ENCODE assay signal across 8 cellular contexts in the genomic region with DNA sequence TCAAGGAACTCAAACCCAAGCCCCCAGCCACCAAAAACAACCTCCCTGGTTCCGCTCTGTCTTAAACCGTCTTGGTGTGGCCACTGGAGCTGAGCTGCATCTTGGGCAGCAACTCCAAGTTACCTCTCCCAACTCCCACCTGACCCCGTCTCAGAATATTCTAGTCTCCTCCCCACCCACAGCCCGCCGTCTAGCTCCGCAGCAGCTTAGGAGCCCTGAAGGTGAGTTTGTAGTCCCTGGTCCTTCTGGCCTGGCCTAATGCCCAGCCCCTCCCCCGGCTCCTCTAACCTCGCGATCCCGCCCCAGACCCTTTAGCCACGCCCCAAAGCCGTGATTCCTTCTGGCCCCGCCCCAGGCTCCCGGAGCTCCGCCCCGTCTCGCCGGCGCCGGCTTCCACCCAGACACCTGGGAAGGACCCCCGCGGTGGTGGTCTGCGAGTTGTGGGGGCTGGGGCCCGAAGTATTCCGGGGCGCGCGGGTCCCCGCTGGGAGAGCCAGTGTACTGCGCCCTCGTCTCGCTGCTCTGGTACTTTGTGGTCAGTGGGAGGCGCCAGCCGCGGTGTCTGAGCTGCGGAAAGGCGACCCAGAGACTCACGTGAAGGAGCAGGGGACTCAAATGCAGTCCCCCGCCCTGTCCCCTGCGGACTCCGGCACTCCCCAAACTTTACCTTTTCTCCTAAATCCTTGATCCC. TPM values are rescaled to one million over a fixed set of nuclear protein-coding genes. Genes with fewer than 3 reads are reported as not detected.
A peak's percentile ranks its signal among the peaks of the same experiment; 100 is the strongest.
DNase-seq lines count a peak whose midpoint lies in the region; ATAC-seq and TF ChIP-seq lines count a peak whose summit lies in the region.

No MANE protein-coding gene starts in this region.

- in situ Hi-C loops in GM13976 (cut with MboI; ENCODE audit: low sequenced_read_pairs, unreplicated experiment), result no loop called here

- WGBS in endodermal cell (ENCODE audit: insufficient coverage in 1 of 2, insufficient read length in 1 of 2), 2 experiments, result 84 to 92% methylated on average over 19 to 41 of the region's 41 CpGs

- intact Hi-C loops in activated CD8-positive, alpha-beta T cell treated with anti-CD3 and anti-CD28 coated beads for 36 hours (cut with micrococcal nuclease), result no loop called here

- peaks cover 6% of the 10 kb centered on the region for H3K36me3 Mint-ChIP-seq in activated CD8-positive, alpha-beta T cell treated with anti-CD3 and anti-CD28 coated beads for 36 hours (ENCODE audit: low read depth)
- H3K36me3 Mint-ChIP-seq in endodermal cell (ENCODE audit: low read depth) (peaks cover 13% of the 10 kb centered on the region), naive B cell (no peaks in the 10 kb centered on the region)
- no peaks in the 10 kb centered on the region for H3K36me3 Mint-ChIP-seq in stimulated activated naive CD8-positive, alpha-beta T cell treated with anti-CD3 and anti-CD28 coated beads, Interleukin-15, Interleukin-2, amounts not matched to agents 100 ng/mL and 50 ng/mL, for 24 hours (ENCODE audit: low read depth)

- H3K9me3 Mint-ChIP-seq in activated CD8-positive, alpha-beta T cell treated with anti-CD3 and anti-CD28 coated beads for 36 hours, result no peaks in the 10 kb centered on the region
- H3K9me3 Mint-ChIP-seq in endodermal cell (no peaks in the 10 kb centered on the region), naive B cell (no peaks in the 10 kb centered on the region)
- H3K9me3 Mint-ChIP-seq in stimulated activated naive CD8-positive, alpha-beta T cell treated with anti-CD3 and anti-CD28 coated beads, Interleukin-15, Interleukin-2, amounts not matched to agents 100 ng/mL and 50 ng/mL, for 24 hours, result no peaks in the 10 kb centered on the region

- H3K4me1 Mint-ChIP-seq in activated CD8-positive, alpha-beta T cell treated with anti-CD3 and anti-CD28 coated beads for 36 hours (ENCODE audit: low read depth), result peaks cover 30% of the 10 kb centered on the region
- H3K4me1 Mint-ChIP-seq in endodermal cell (peaks cover 7% of the 10 kb centered on the region), naive B cell (peaks cover 15 to 37% (median 25%) of the 10 kb centered on the region in 3 donors)
- H3K4me1 Mint-ChIP-seq in stimulated activated naive CD8-positive, alpha-beta T cell treated with anti-CD3 and anti-CD28 coated beads, Interleukin-15, Interleukin-2, amounts not matched to agents 100 ng/mL and 50 ng/mL, for 24 hours (ENCODE audit: low read depth), result peaks cover 47% of the 10 kb centered on the region

- H3K9ac ChIP-seq in endodermal cell (ENCODE audit: extremely low read depth, low read length, poor library complexity, severe bottlenecking), result no peak overlapping the region

- peaks cover 9% of the 10 kb centered on the region for H3K27me3 Mint-ChIP-seq in activated CD8-positive, alpha-beta T cell treated with anti-CD3 and anti-CD28 coated beads for 36 hours
- peaks cover 45% of the 10 kb centered on the region for H3K27me3 Mint-ChIP-seq in endodermal cell (ENCODE audit: insufficient read depth)
- H3K27me3 Mint-ChIP-seq in naive B cell, result peaks cover 0 to 8% (median 0%) of the 10 kb centered on the region in 3 donors
- peaks cover 13% of the 10 kb centered on the region for H3K27me3 Mint-ChIP-seq in stimulated activated naive CD8-positive, alpha-beta T cell treated with anti-CD3 and anti-CD28 coated beads, Interleukin-15, Interleukin-2, amounts not matched to agents 100 ng/mL and 50 ng/mL, for 24 hours

- peak; percentile 84 for DNase-seq in GM13976 (ENCODE audit: low spot score)
- DNase-seq in NCI-H2171 (lab: John Stamatoyannopoulos, UW), result peak; percentile 46
- peak; percentile 68 for DNase-seq in activated CD8-positive, alpha-beta T cell treated with anti-CD3 and anti-CD28 coated beads for 36 hours
- DNase-seq in endodermal cell, result peak; percentile 94
- DNase-seq in naive B cell, result peak; percentile 49
- no peak for DNase-seq in SKM-1 (lab: John Stamatoyannopoulos, UW; ENCODE audit: unreplicated experiment)

- H3K27me3 ChIP-seq in endodermal cell (ENCODE audit: control insufficient read depth, insufficient read depth, low read length, poor library complexity, severe bottlenecking), result peaks cover 12% of the 10 kb centered on the region

- TF ChIP-seq CTCF in GM13976 (IDR thresholded peaks at IDR 0.05; ENCODE audit: borderline replicate concordance, control extremely low read depth, extremely low read depth, insufficient read depth, missing control alignments) (no peak), endodermal cell (conservative IDR thresholded peaks at IDR 0.05) (peak; percentile 58)
- no peak for TF ChIP-seq CTCF in activated CD8-positive, alpha-beta T cell treated with anti-CD3 and anti-CD28 coated beads for 36 hours (IDR thresholded peaks at IDR 0.05)

- peak overlapping the region; percentile 55 for H3K4me3 Mint-ChIP-seq in activated CD8-positive, alpha-beta T cell treated with anti-CD3 and anti-CD28 coated beads for 36 hours
- H3K4me3 Mint-ChIP-seq in endodermal cell, result peak overlapping the region; percentile 46
- H3K4me3 Mint-ChIP-seq in naive B cell, result peak overlapping the region; percentile 84 to 96 (median 91)
- peak overlapping the region; percentile 66 for H3K4me3 Mint-ChIP-seq in stimulated activated naive CD8-positive, alpha-beta T cell treated with anti-CD3 and anti-CD28 coated beads, Interleukin-15, Interleukin-2, amounts not matched to agents 100 ng/mL and 50 ng/mL, for 24 hours

- H3K36me3 ChIP-seq in endodermal cell (ENCODE audit: control insufficient read depth, insufficient read depth, low read length), result peaks cover 6% of the 10 kb centered on the region

- peak overlapping the region; percentile 36 for H3K27ac Mint-ChIP-seq in activated CD8-positive, alpha-beta T cell treated with anti-CD3 and anti-CD28 coated beads for 36 hours
- H3K27ac Mint-ChIP-seq in endodermal cell, result peak overlapping the region; percentile 69
- peak overlapping the region in 3 of 6 donors; percentile 12 to 96 (median 22) for H3K27ac Mint-ChIP-seq in naive B cell
- H3K27ac Mint-ChIP-seq in stimulated activated naive CD8-positive, alpha-beta T cell treated with anti-CD3 and anti-CD28 coated beads, Interleukin-15, Interleukin-2, amounts not matched to agents 100 ng/mL and 50 ng/mL, for 24 hours, result peak overlapping the region; percentile 66

- H3K4me1 ChIP-seq in endodermal cell (ENCODE audit: control insufficient read depth, insufficient read depth, low read length), result no peaks in the 10 kb centered on the region

- POLR2A ChIA-PET in activated CD8-positive, alpha-beta T cell treated with anti-CD3 and anti-CD28 coated beads for 36 hours (lab: Charles Lee), result interaction anchor here (1.5 to 1.7 kb wide), 3 partner anchors 22 to 68 kb away, joined by 4 to 7 read pairs (median 4); partner anchors contain the start of genes GYS1 and RUVBL2

- no peak overlapping the region for H3K4me3 ChIP-seq in endodermal cell (ENCODE audit: low read length)

- CTCF ChIA-PET in activated CD8-positive, alpha-beta T cell treated with anti-CD3 and anti-CD28 coated beads for 36 hours (lab: Charles Lee), result interaction anchor here (0.8 to 3.3 kb wide), 5 partner anchors 19 to 180 kb away, joined by 3 to 17 read pairs (median 4); partner anchors contain the start of genes GYS1 and RUVBL2

- H3K27ac ChIP-seq in endodermal cell (ENCODE audit: low read depth, low read length), result no peak overlapping the region

- ATAC-seq in activated CD8-positive, alpha-beta T cell treated with anti-CD3 and anti-CD28 coated beads for 36 hours, result peak; percentile 52
- ATAC-seq in naive B cell (ENCODE audit: low read depth in 2 of 2), result peak; percentile 36 to 41
- no peak for ATAC-seq in GM21529 (IDR thresholded peaks at IDR 0.05; ENCODE audit: unreplicated experiment)

- H3K9me3 ChIP-seq in endodermal cell (ENCODE audit: control insufficient read depth, low read length), result no peaks in the 10 kb centered on the region

RNA-seq across cellular contexts. Expression of gene LHB, which starts 2.5 kb away (rescaled TPM):
- total RNA-seq in activated CD8-positive, alpha-beta T cell treated with anti-CD3 and anti-CD28 coated beads for 36 hours, result not detected
- under 1 TPM in 1 of 2 donors, not detected in 1; 0.59 TPM for total RNA-seq in endodermal cell
- polyA plus RNA-seq in endodermal cell (2013, experiment 1 of 2), result not detected
- not detected for polyA plus RNA-seq in endodermal cell (2013, experiment 2 of 2)
- polyA plus RNA-seq in naive B cell (ENCODE audit: low read depth in 6 of 6), result not detected

RNA-seq across cellular contexts. Expression of gene CGB3, which starts 4.7 kb away (rescaled TPM):
- not detected for total RNA-seq in activated CD8-positive, alpha-beta T cell treated with anti-CD3 and anti-CD28 coated beads for 36 hours
- total RNA-seq in endodermal cell, result not detected
- polyA plus RNA-seq in endodermal cell (2013, experiment 1 of 2), result not detected
- polyA plus RNA-seq in endodermal cell (2013, experiment 2 of 2), result not detected
- not detected for polyA plus RNA-seq in naive B cell (ENCODE audit: low read depth in 6 of 6)

RNA-seq across cellular contexts. Expression of gene CGB2, which starts 12.3 kb away (rescaled TPM):
- not detected for total RNA-seq in activated CD8-positive, alpha-beta T cell treated with anti-CD3 and anti-CD28 coated beads for 36 hours
- total RNA-seq in endodermal cell, result under 1 TPM in 1 of 2 donors, not detected in 1; 0.57 TPM
- not detected for polyA plus RNA-seq in endodermal cell (2013, experiment 1 of 2)
- polyA plus RNA-seq in endodermal cell (2013, experiment 2 of 2), result not detected
- not detected for polyA plus RNA-seq in naive B cell (ENCODE audit: low read depth in 6 of 6)

RNA-seq across cellular contexts. Expression of gene CGB1, which starts 17.3 kb away (rescaled TPM):
- total RNA-seq in activated CD8-positive, alpha-beta T cell treated with anti-CD3 and anti-CD28 coated beads for 36 hours, result not detected
- total RNA-seq in endodermal cell, result not detected
- polyA plus RNA-seq in endodermal cell (2013, experiment 1 of 2), result not detected
- polyA plus RNA-seq in endodermal cell (2013, experiment 2 of 2), result not detected
- not detected for polyA plus RNA-seq in naive B cell (ENCODE audit: low read depth in 6 of 6)

RNA-seq across cellular contexts. Expression of gene CGB5, which starts 24.3 kb away (rescaled TPM):
- not detected for total RNA-seq in activated CD8-positive, alpha-beta T cell treated with anti-CD3 and anti-CD28 coated beads for 36 hours
- total RNA-seq in endodermal cell, result under 1 TPM in 1 of 2 donors, not detected in 1; 0.44 TPM
- not detected for polyA plus RNA-seq in endodermal cell (2013, experiment 1 of 2)
- polyA plus RNA-seq in endodermal cell (2013, experiment 2 of 2), result not detected
- not detected for polyA plus RNA-seq in naive B cell (ENCODE audit: low read depth in 6 of 6)
